ENCODE assay signal across 9 cellular contexts in the genomic region with DNA sequence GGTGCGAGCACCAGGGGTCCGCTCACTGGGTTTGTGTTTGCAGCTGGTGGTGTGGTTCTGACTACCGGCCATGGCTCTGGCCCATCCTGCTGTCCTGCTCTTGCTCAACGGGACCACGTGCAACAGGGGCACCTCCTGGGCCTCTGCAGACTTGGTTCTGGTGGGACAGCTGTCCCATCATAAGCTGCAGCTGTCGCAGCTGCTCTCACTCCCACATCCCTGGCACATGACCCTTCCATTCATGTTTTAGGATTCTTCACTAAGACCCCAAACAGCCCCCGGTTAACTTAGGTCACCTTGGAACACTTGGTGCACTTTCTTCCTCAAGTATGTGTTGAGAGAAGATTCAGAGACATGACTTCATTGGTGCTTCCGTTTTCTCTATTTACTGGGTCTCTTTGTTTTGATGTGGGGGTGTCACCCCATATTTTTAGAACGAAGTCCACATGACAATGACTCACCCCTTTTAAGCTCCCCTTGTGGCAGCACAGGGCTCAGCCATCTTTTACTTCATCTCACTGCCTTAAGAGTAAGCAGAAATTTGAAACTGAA.
A peak's percentile ranks its signal among the peaks of the same experiment; 100 is the strongest.
DNase-seq lines count a peak whose midpoint lies in the region; ATAC-seq lines count a peak whose summit lies in the region.
"Had no signal": no experiment of that assay in that cellular context is flagged by ENCODE, and none has a peak within 500 bp of the region (broad histone marks: within the 10 kb centered on the region; RNA-seq: fewer than 3 reads in every experiment).

No MANE protein-coding gene starts in this region.

- H3K4me1 ChIP-seq in effector memory CD4-positive, alpha-beta T cell (ENCODE audit: control insufficient read depth, insufficient read depth, low read length, poor library complexity, severe bottlenecking): no peaks in the 10 kb centered on the region

- peak; percentile 80 for ATAC-seq in GM19372 (IDR thresholded peaks at IDR 0.05; ENCODE audit: low read depth, unreplicated experiment)

- intact Hi-C loops in posterior vena cava (cut with DNase I): loop anchor here in 1 of 2 donors (10.0 kb wide), 1 partner anchor 102 kb away; no protein-coding TSS in a partner anchor

- no peak overlapping the region for H3K27ac ChIP-seq in effector memory CD4-positive, alpha-beta T cell (ENCODE audit: insufficient read depth, low read length, poor library complexity, severe bottlenecking)
- H3K27ac ChIP-seq: neutrophil had no signal

- H3K9me3 Mint-ChIP-seq in IgD-negative memory B cell: no peaks in the 10 kb centered on the region

- H3K27ac Mint-ChIP-seq in IgD-negative memory B cell: peak overlapping the region in 2 of 3 donors; percentile 0 to 23

- H3K27me3 Mint-ChIP-seq in IgD-negative memory B cell: no peaks in the 10 kb centered on the region

- H3K4me3 ChIP-seq in effector memory CD4-positive, alpha-beta T cell (ENCODE audit: insufficient read depth, low read depth, low read length, poor library complexity, severe bottlenecking): no peak overlapping the region

- H3K36me3 ChIP-seq in effector memory CD4-positive, alpha-beta T cell (ENCODE audit: control insufficient read depth, insufficient read depth, low read length): no peaks in the 10 kb centered on the region
- H3K36me3 ChIP-seq: neutrophil had no signal

- H3K27me3 ChIP-seq in effector memory CD4-positive, alpha-beta T cell (replicated peaks; ENCODE audit: control insufficient read depth, insufficient read depth, low read length, poor library complexity, severe bottlenecking): no peaks in the 10 kb centered on the region
- H3K27me3 ChIP-seq: neutrophil had no signal

- peaks cover 2% of the 10 kb centered on the region for H3K36me3 Mint-ChIP-seq in IgD-negative memory B cell

- DNase-seq in AG08395 (ENCODE audit: low spot score) (peak; percentile 29), fibroblast of gingiva (ENCODE audit: low read depth) (peak; percentile 24), activated gamma-delta T cell (lab: John Stamatoyannopoulos, UW) (no peak), posterior vena cava (ENCODE audit: low spot score) (no peak), epidermal melanocyte (ENCODE audit: insufficient read length, low spot score) (no peak)
- DNase-seq in effector memory CD4-positive, alpha-beta T cell: no peak

- H3K9me3 ChIP-seq in effector memory CD4-positive, alpha-beta T cell (ENCODE audit: control insufficient read depth, low read length): no peaks in the 10 kb centered on the region
- H3K9me3 ChIP-seq: neutrophil had no signal

- peak overlapping the region in 1 of 4 donors; percentile 15 for H3K4me3 Mint-ChIP-seq in IgD-negative memory B cell

- H3K4me1 Mint-ChIP-seq in IgD-negative memory B cell: peaks cover 7 to 14% (median 11%) of the 10 kb centered on the region in 3 donors

Comparison
In these comparisons a context has a peak if more than half of its experiments do, and no peak if none do; other contexts are left out.
1. DNase-seq: peak in AG08395 (single experiment) and fibroblast of gingiva (single experiment); none in activated gamma-delta T cell (single experiment), posterior vena cava (single experiment), effector memory CD4-positive, alpha-beta T cell (0 of 3) and epidermal melanocyte (single experiment).